Comparison of ENCODE assay signal across 8 cellular contexts in the genomic region with DNA sequence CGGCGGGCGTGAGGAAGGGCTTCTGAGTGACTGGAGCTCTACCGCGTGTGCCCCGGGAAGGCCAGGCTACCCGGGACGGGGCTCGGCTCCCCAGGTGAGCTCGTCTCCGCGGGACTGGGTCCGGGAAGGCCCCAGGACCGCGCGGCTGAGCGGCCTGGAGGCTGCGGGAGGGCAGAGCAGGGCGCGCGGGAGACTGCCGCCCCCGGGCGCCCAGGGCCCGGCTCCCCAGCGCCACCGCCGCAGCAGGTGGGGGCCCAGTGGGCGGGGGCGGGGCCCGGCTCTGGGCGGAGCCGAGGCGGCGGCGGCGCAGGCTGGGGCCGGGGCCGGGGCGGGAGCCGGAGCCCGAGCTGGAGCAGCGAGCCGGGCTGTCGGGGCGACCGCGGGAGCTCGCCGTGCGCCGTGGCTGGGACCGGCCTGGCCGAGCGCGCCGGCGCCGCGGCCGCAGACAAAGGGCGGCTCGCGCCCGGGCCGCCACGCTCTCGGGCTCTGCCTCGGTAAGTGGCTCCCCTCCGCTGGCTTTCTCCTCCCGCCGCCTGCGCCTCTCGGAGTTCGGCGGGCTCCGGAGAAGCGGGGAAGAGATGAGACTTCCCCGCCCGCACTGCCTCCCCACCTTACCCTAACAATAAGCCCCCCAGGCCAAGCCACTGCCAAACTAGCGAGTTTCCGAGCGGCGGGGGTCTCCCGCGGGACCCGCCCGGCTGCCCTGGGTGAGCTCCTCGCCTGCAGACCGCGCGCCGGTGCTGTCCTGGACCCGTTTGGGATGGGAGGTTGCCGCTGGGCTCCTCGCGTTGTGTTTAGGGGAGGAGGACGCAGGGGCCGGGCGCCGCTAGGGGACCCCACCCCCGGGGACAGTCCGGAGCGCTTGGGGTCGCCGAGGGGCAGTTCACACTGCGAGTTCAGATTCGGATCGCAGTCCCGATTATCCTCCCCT. TPM values are rescaled to one million over a fixed set of nuclear protein-coding genes. Genes with fewer than 3 reads are reported as not detected.
DNase-seq lines count a peak whose midpoint lies in the region; ATAC-seq and TF ChIP-seq lines count a peak whose summit lies in the region.

A gene (plus strand): TSS at position 338 of the 931 bp plus-strand sequence. CDS start 103,872 bp downstream, outside the sequence.

- peaks cover 70% of the 10 kb centered on the region for H3K27me3 Mint-ChIP-seq in CD4-positive, CD25-positive, alpha-beta regulatory T cell
- peaks cover 21% of the 10 kb centered on the region for H3K27me3 Mint-ChIP-seq in progenitor cell of endocrine pancreas

- H3K27ac Mint-ChIP-seq in CD4-positive, CD25-positive, alpha-beta regulatory T cell, result no peak within 1 kb of the TSS
- H3K27ac Mint-ChIP-seq in progenitor cell of endocrine pancreas, result peak within 1 kb of the TSS; percentile 86

- H3K4me1 Mint-ChIP-seq in CD4-positive, CD25-positive, alpha-beta regulatory T cell, result peaks cover 0 to 12% (median 3%) of the 10 kb centered on the region in 4 donors
- peaks cover 14% of the 10 kb centered on the region for H3K4me1 Mint-ChIP-seq in progenitor cell of endocrine pancreas (ENCODE audit: low read depth)

- H3K36me3 Mint-ChIP-seq in CD4-positive, CD25-positive, alpha-beta regulatory T cell, result peaks cover 4% of the 10 kb centered on the region
- H3K36me3 Mint-ChIP-seq in progenitor cell of endocrine pancreas (ENCODE audit: insufficient read depth), result no peaks in the 10 kb centered on the region

- H3K4me3 Mint-ChIP-seq in CD4-positive, CD25-positive, alpha-beta regulatory T cell, result peak within 1 kb of the TSS in 3 of 4 donors; percentile 18 to 73 (median 61)
- H3K4me3 Mint-ChIP-seq in progenitor cell of endocrine pancreas (ENCODE audit: low read depth), result peak within 1 kb of the TSS; percentile 80

- peaks cover 43% of the 10 kb centered on the region for H3K27me3 ChIP-seq in CD4-positive, CD25-positive, alpha-beta regulatory T cell (ENCODE audit: control insufficient read depth, insufficient read depth, low read length)
- no peaks in the 10 kb centered on the region for H3K27me3 ChIP-seq in right cardiac atrium (ENCODE audit: control insufficient read depth, insufficient read depth)

- intact Hi-C loops in right cardiac atrium (cut with DNase I), result no loop called here

- H3K36me3 ChIP-seq in CD4-positive, CD25-positive, alpha-beta regulatory T cell (ENCODE audit: control insufficient read depth, insufficient read depth, low read length), result no peaks in the 10 kb centered on the region

- peaks cover 13% of the 10 kb centered on the region for H3K4me1 ChIP-seq in CD4-positive, CD25-positive, alpha-beta regulatory T cell (ENCODE audit: control insufficient read depth, insufficient read depth, low read length, poor library complexity, severe bottlenecking)
- no peaks in the 10 kb centered on the region for H3K4me1 ChIP-seq in right cardiac atrium (ENCODE audit: control insufficient read depth, insufficient read depth, low read length)

- WGBS in right cardiac atrium, result 1% methylated on average over 110 of the region's 110 CpGs

- TF ChIP-seq CTCF in progenitor cell of endocrine pancreas (IDR thresholded peaks at IDR 0.05; ENCODE audit: unreplicated experiment), result no peak

- H3K27ac ChIP-seq in CD4-positive, CD25-positive, alpha-beta regulatory T cell (ENCODE audit: insufficient read depth, low read length, poor library complexity, severe bottlenecking), result no peak within 1 kb of the TSS
- peak within 1 kb of the TSS; percentile 55 for H3K27ac ChIP-seq in angular gyrus (ENCODE audit: low read depth, low read length)
- peak within 1 kb of the TSS; percentile 80 for H3K27ac ChIP-seq in right cardiac atrium (ENCODE audit: low read length)

- no peak within 1 kb of the TSS for H3K4me3 ChIP-seq in CD4-positive, CD25-positive, alpha-beta regulatory T cell (ENCODE audit: low read depth, low read length)
- H3K4me3 ChIP-seq in right cardiac atrium (ENCODE audit: low read length), result peak within 1 kb of the TSS; percentile 88

- DNase-seq in CD4-positive, CD25-positive, alpha-beta regulatory T cell, result no peak
- DNase-seq in NCI-H1092 treated with DMSO at 0.1 percent for 48 hours (lab: John Stamatoyannopoulos, UW), result peak; percentile 70
- DNase-seq in right cardiac atrium, result peak; percentile 52 to 80 (median 80)
- peak; percentile 50 for DNase-seq in progenitor cell of endocrine pancreas (ENCODE audit: low spot score, unreplicated experiment)

- H3K9me3 Mint-ChIP-seq in CD4-positive, CD25-positive, alpha-beta regulatory T cell, result peaks cover 0 to 12% (median 4%) of the 10 kb centered on the region in 7 donors
- peaks cover 6% of the 10 kb centered on the region for H3K9me3 Mint-ChIP-seq in progenitor cell of endocrine pancreas (ENCODE audit: low read depth)

- ATAC-seq in CD4-positive, CD25-positive, alpha-beta regulatory T cell (ENCODE audit: low read depth in 2 of 2), result peak in 1 of 2 donors; percentile 37
- ATAC-seq in GM19324 (IDR thresholded peaks at IDR 0.05; ENCODE audit: low FRiP score, unreplicated experiment), result peak; percentile 69
- peak; percentile 87 to 91 for ATAC-seq in right cardiac atrium
- ATAC-seq in GM19395 (IDR thresholded peaks at IDR 0.05; ENCODE audit: unreplicated experiment), result no peak
- no peak for ATAC-seq in HG03565 (IDR thresholded peaks at IDR 0.05; ENCODE audit: unreplicated experiment)

- H3K9me3 ChIP-seq in CD4-positive, CD25-positive, alpha-beta regulatory T cell (ENCODE audit: control insufficient read depth in 2 of 2, low read length in 2 of 2), result peaks cover 4 to 6% of the 10 kb centered on the region in 2 experiments
- H3K9me3 ChIP-seq in right cardiac atrium (ENCODE audit: control insufficient read depth, low read length), result no peaks in the 10 kb centered on the region

RNA-seq across cellular contexts. Expression of the gene that starts here (rescaled TPM):
- total RNA-seq in CD4-positive, CD25-positive, alpha-beta regulatory T cell, result not detected
- not detected for polyA plus RNA-seq in CD4-positive, CD25-positive, alpha-beta regulatory T cell
- total RNA-seq in right cardiac atrium (10 to 100 TPM; 24.9 to 73.9 (median 35.1) TPM), progenitor cell of endocrine pancreas (14.8 and 16.3 TPM in 2 replicates)
- 15.5 TPM for polyA plus RNA-seq in right cardiac atrium

Comparison
In these comparisons a context has a peak if more than half of its experiments do, and no peak if none do; other contexts are left out.
1. RNA of the gene that starts here (total RNA-seq): 24.9 to 73.9 TPM in right cardiac atrium and 14.8 to 16.3 TPM in progenitor cell of endocrine pancreas; not detected in CD4-positive, CD25-positive, alpha-beta regulatory T cell (single experiment); every median in the first group is over 10 times any median in the second.
2. RNA of the gene that starts here (polyA plus RNA-seq): 15.5 TPM in right cardiac atrium (single experiment); not detected in CD4-positive, CD25-positive, alpha-beta regulatory T cell; every median in the first group is over 10 times any median in the second.
3. ATAC-seq: peak in GM19324 (single experiment) and right cardiac atrium (2 of 2); none in GM19395 (single experiment) and HG03565 (single experiment).
4. DNase-seq: peak in NCI-H1092 treated with DMSO at 0.1 percent for 48 hours (single experiment), right cardiac atrium (3 of 3) and progenitor cell of endocrine pancreas (single experiment); none in CD4-positive, CD25-positive, alpha-beta regulatory T cell (0 of 3).